ENCODE assay signal across 16 cellular contexts in the genomic region with DNA sequence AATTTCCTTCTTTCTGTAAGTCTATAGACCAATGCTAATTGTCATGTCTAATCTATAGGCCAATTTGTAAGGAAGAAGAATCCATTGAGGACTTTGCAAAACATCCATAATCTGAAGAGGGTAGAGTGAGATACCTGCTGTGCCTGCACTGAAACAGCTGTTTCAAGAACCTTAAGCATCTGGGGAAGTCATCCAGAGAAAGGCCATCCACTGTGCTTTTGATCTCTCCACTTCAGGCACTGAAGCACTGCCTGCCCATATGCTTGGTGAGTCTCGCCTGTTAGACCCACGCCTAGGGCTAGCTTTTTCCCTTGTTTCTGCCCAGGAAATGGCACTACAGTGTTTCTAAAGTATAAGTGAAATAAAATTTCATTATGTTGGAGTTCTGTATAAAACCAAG.
"Had no signal": no experiment of that assay in that cellular context is flagged by ENCODE, and none has a peak within 500 bp of the region (broad histone marks: within the 10 kb centered on the region; RNA-seq: fewer than 3 reads in every experiment).

No MANE protein-coding gene starts in this region.

- H3K27ac Mint-ChIP-seq: activated CD4-positive, alpha-beta T cell treated with anti-CD3 and anti-CD28 coated beads for 36 hours; activated naive CD8-positive, alpha-beta T cell; activated T-helper 1 cell treated with anti-CD3 and anti-CD28 coated beads, Interleukin-12 subunit alpha, Interleukin-12 subunit beta, Interleukin-2, Interleukin-4 antibody, amounts not matched to agents 30 ng/mL and 10 ng/mL and 1 ng/mL, durations not matched to agents 14 hours and 24 hours and 36 hours; dendritic cell treated with granulocyte-macrophage colony-stimulating factor and Interleukin-4, amounts not matched to agents 40 ng/mL and 50 ng/mL, for 4 days; nephron progenitor cell; stimulated activated naive B cell treated with anti-CD40 and anti-IgM and Interleukin-4, amounts not matched to agents 10 μg/mL and 1 μg/mL and 100 μg/mL, for 72 hours had no signal

- H3K4me1 Mint-ChIP-seq: activated CD4-positive, alpha-beta T cell treated with anti-CD3 and anti-CD28 coated beads for 36 hours; nephron progenitor cell; stimulated activated naive B cell treated with anti-CD40 and anti-IgM and Interleukin-4, amounts not matched to agents 10 μg/mL and 1 μg/mL and 100 μg/mL, for 72 hours had no signal

- DNase-seq: activated CD4-positive, alpha-beta T cell treated with anti-CD3 and anti-CD28 coated beads for 36 hours; activated CD4-positive, alpha-beta T cell treated with anti-CD3 and anti-CD28 coated beads, Interleukin-2, amount 50 U/mL, for 48 hours; effector memory CD4-positive, alpha-beta T cell; esophagus squamous epithelium; left lung; mammary epithelial cell; midbrain; nephron progenitor cell; occipital lobe; posterior cingulate gyrus; retina; stimulated activated naive B cell treated with anti-CD40 and anti-IgM and Interleukin-4, amounts not matched to agents 10 μg/mL and 1 μg/mL and 100 μg/mL, for 72 hours had no signal

- H3K27me3 ChIP-seq: esophagus squamous epithelium, left lung had no signal

- H3K4me3 Mint-ChIP-seq: activated CD4-positive, alpha-beta T cell treated with anti-CD3 and anti-CD28 coated beads for 36 hours; activated naive CD8-positive, alpha-beta T cell; activated T-helper 1 cell treated with anti-CD3 and anti-CD28 coated beads, Interleukin-12 subunit alpha, Interleukin-12 subunit beta, Interleukin-2, Interleukin-4 antibody, amounts not matched to agents 30 ng/mL and 10 ng/mL and 1 ng/mL, durations not matched to agents 14 hours and 24 hours and 36 hours; dendritic cell treated with granulocyte-macrophage colony-stimulating factor and Interleukin-4, amounts not matched to agents 40 ng/mL and 50 ng/mL, for 4 days; nephron progenitor cell; stimulated activated naive B cell treated with anti-CD40 and anti-IgM and Interleukin-4, amounts not matched to agents 10 μg/mL and 1 μg/mL and 100 μg/mL, for 72 hours had no signal

- H3K4me3 ChIP-seq: esophagus squamous epithelium, left lung, thoracic aorta had no signal

- H3K9me3 Mint-ChIP-seq: nephron progenitor cell had no signal

- H3K36me3 ChIP-seq: esophagus squamous epithelium, left lung, thoracic aorta had no signal

- H3K36me3 Mint-ChIP-seq: activated naive CD8-positive, alpha-beta T cell; stimulated activated naive B cell treated with anti-CD40 and anti-IgM and Interleukin-4, amounts not matched to agents 10 μg/mL and 1 μg/mL and 100 μg/mL, for 72 hours had no signal

- H3K27me3 Mint-ChIP-seq: activated CD4-positive, alpha-beta T cell treated with anti-CD3 and anti-CD28 coated beads for 36 hours; activated naive CD8-positive, alpha-beta T cell; dendritic cell treated with granulocyte-macrophage colony-stimulating factor and Interleukin-4, amounts not matched to agents 40 ng/mL and 50 ng/mL, for 4 days; stimulated activated naive B cell treated with anti-CD40 and anti-IgM and Interleukin-4, amounts not matched to agents 10 μg/mL and 1 μg/mL and 100 μg/mL, for 72 hours had no signal
